In genomic region chr20:38447931-38448675, GRCh38 we compare ENCODE assay signal across 10 cellular contexts. TPM values are rescaled to one million over a fixed set of nuclear protein-coding genes. Genes with fewer than 3 reads are reported as not detected.
DNase-seq lines count a peak whose midpoint lies in the region; ATAC-seq, FAIRE-seq and TF ChIP-seq lines count a peak whose summit lies in the region.
"Had no signal": no experiment of that assay in that cellular context is flagged by ENCODE, and none has a peak within 500 bp of the region (broad histone marks: within the 10 kb centered on the region; RNA-seq: fewer than 3 reads in every experiment).

No MANE protein-coding gene starts in this region.

- H3K9me3 ChIP-seq in IMR-90 (ENCODE audit: control insufficient read depth, insufficient read depth, low read length), result no peaks in the 10 kb centered on the region
- H3K9me3 ChIP-seq: uterus had no signal

- peaks cover 8 to 49% of the 10 kb centered on the region in 2 experiments; a peak in 3 of 4 replicates for H3K79me1 ChIP-seq in IMR-90 (ENCODE audit: low read depth in 1 of 2, low read length in 2 of 2)

- H4K8ac ChIP-seq in IMR-90 (ENCODE audit: low read depth in 2 of 2, low read length in 2 of 2), result no peak overlapping the region

- H3K27me3 ChIP-seq in IMR-90 (ENCODE audit: control insufficient read depth, insufficient read depth, low read length), result no peaks in the 10 kb centered on the region
- H3K27me3 ChIP-seq: uterus had no signal

- H2AK5ac ChIP-seq in IMR-90 (ENCODE audit: low read depth, low read length), result 0 out of 2 replicates have a peak overlapping the region, but pooled peaks have one; percentile 13

- H2AFZ ChIP-seq in IMR-90 (replicated peaks; ENCODE audit: low read length, poor library complexity), result no peak overlapping the region

- H3K4me3 ChIP-seq in IMR-90 (ENCODE audit: insufficient read depth, low read depth, low read length), result no peak overlapping the region

- ATAC-seq in IMR-90 (ENCODE audit: low read depth), result no peak

- no peak overlapping the region for H3K18ac ChIP-seq in IMR-90 (ENCODE audit: low read depth, low read length)

- TF ChIP-seq RAD21 in IMR-90 (IDR thresholded peaks at IDR 0.05; ENCODE audit: low read length), result no peak

- peaks cover 27% of the 10 kb centered on the region for H3K36me3 ChIP-seq in IMR-90 (ENCODE audit: control insufficient read depth, insufficient read depth, low read length)
- H3K36me3 ChIP-seq: uterus had no signal

- no peak overlapping the region for H3K9ac ChIP-seq in IMR-90 (ENCODE audit: low read depth, low read length)

- H3K9me1 ChIP-seq in IMR-90 (ENCODE audit: insufficient read depth, low read length), result peaks cover 22% of the 10 kb centered on the region

- dilution Hi-C loops in IMR-90 (cut with HindIII; ENCODE audit: low sequenced_read_pairs, unreplicated experiment), result no loop called here

- no peak overlapping the region for H2BK20ac ChIP-seq in IMR-90 (ENCODE audit: low read depth, low read length)

- WGBS in IMR-90 (ENCODE audit: extremely low coverage in 2 of 2, insufficient read length in 1 of 2), 2 experiments, result no CpG with 5 or more reads among the region's 10 CpGs

- no peak overlapping the region for H2BK120ac ChIP-seq in IMR-90 (ENCODE audit: low read depth, low read length)

- no peak overlapping the region for H3K27ac ChIP-seq in IMR-90 (ENCODE audit: insufficient read depth, low read length)

- H3K14ac ChIP-seq in IMR-90 (replicated peaks; ENCODE audit: low read depth, low read length), result no peak overlapping the region

- peaks cover 41% of the 10 kb centered on the region for H3K4me1 Mint-ChIP-seq in activated T-helper 2 cell treated with anti-CD3 and anti-CD28 coated beads, Interferon-gamma antibody, Interleukin-2, Interleukin-4, amounts not matched to agents 10 μg/mL and 5 μg/mL and 100 μg/mL, durations not matched to agents 14 hours and 24 hours and 36 hours (ENCODE audit: low read depth)
- H3K4me1 Mint-ChIP-seq in nephron, result peaks cover 17% of the 10 kb centered on the region

- no peaks in the 10 kb centered on the region for H4K20me1 ChIP-seq in IMR-90 (ENCODE audit: insufficient read depth, low read length)

- no peak overlapping the region for H2BK15ac ChIP-seq in IMR-90 (ENCODE audit: low read depth, low read length)

- in situ Hi-C loops in IMR-90 (cut with MboI; ENCODE audit: low sequenced_read_pairs), result no loop called here

- no peak overlapping the region; the same call in 1 of the 2 replicates for H3K4me2 ChIP-seq in IMR-90 (ENCODE audit: low read depth, low read length)

- H3K4me1 ChIP-seq in IMR-90 (ENCODE audit: control insufficient read depth, insufficient read depth, low read length), result peaks cover 8% of the 10 kb centered on the region
- H3K4me1 ChIP-seq: uterus had no signal

- CTCF ChIA-PET in IMR-90 (lab: Yijun Ruan, JAX), result interaction anchor here (0.6 kb wide), 1 partner anchor 579 kb away, joined by 4 read pairs; no protein-coding TSS in a partner anchor

- H3K56ac ChIP-seq in IMR-90 (ENCODE audit: extremely low read depth, insufficient read depth, low read length), result no peak overlapping the region

- no TSS peak for BruUV-seq in IMR-90 (replicated peaks; lab: Mats Ljungman, UMichigan)

- H2BK5ac ChIP-seq in IMR-90 (ENCODE audit: low read depth, low read length, poor library complexity, severe bottlenecking), result no peak overlapping the region

- no peak overlapping the region for H3K4ac ChIP-seq in IMR-90 (ENCODE audit: low read depth, low read length)

- peak overlapping the region; percentile 74 for H3K4me3 Mint-ChIP-seq in activated T-helper 2 cell treated with anti-CD3 and anti-CD28 coated beads, Interferon-gamma antibody, Interleukin-2, Interleukin-4, amounts not matched to agents 10 μg/mL and 5 μg/mL and 100 μg/mL, durations not matched to agents 14 hours and 24 hours and 36 hours (ENCODE audit: low read depth)
- peak overlapping the region; percentile 89 to 92 (median 90) for H3K4me3 Mint-ChIP-seq in nephron

- no peak for FAIRE-seq in GM19239 (lab: Jason Lieb, UNC)

- H3K36me3 Mint-ChIP-seq in activated T-helper 2 cell treated with anti-CD3 and anti-CD28 coated beads, Interferon-gamma antibody, Interleukin-2, Interleukin-4, amounts not matched to agents 10 μg/mL and 5 μg/mL and 100 μg/mL, durations not matched to agents 14 hours and 24 hours and 36 hours (ENCODE audit: low read depth), result peaks cover 33% of the 10 kb centered on the region
- peaks cover 28% of the 10 kb centered on the region for H3K36me3 Mint-ChIP-seq in nephron (ENCODE audit: low read depth)

- TF ChIP-seq CTCF in GM12872 (IDR thresholded peaks at IDR 0.05; ENCODE audit: insufficient read depth, low read depth, low read length), result 0 out of 3 replicates have a peak, but pooled peaks have one; percentile 4
- TF ChIP-seq CTCF in IMR-90 (conservative IDR thresholded peaks at IDR 0.05; ENCODE audit: low read depth, low read length), result no peak
- no peak for TF ChIP-seq CTCF in nephron (IDR thresholded peaks at IDR 0.05; ENCODE audit: unreplicated experiment in 3 of 3)

- intact Hi-C loops in IMR-90 (cut with micrococcal nuclease), result no loop called here
- intact Hi-C loops in activated T-helper 2 cell treated with anti-CD3 and anti-CD28 coated beads, Interferon-gamma antibody, Interleukin-2, Interleukin-4, amounts not matched to agents 10 μg/mL and 5 μg/mL and 100 μg/mL, durations not matched to agents 14 hours and 24 hours and 36 hours (cut with micrococcal nuclease), result no loop called here

- H2AK9ac ChIP-seq in IMR-90 (replicated peaks; ENCODE audit: low read depth, low read length, poor library complexity), result peak overlapping the region; percentile 44

- peak overlapping the region; percentile 10; the same call in 1 of the 2 replicates for H3K23ac ChIP-seq in IMR-90 (ENCODE audit: low read depth, low read length)

- DNase-seq in IMR-90 (no peak), GM19239 (ENCODE audit: insufficient read length, low spot score) (no peak), NCI-H2029 (lab: John Stamatoyannopoulos, UW) (no peak), NCI-H2107 (lab: John Stamatoyannopoulos, UW) (no peak)
- no peak for DNase-seq in activated T-helper 2 cell treated with anti-CD3 and anti-CD28 coated beads, Interferon-gamma antibody, Interleukin-2, Interleukin-4, amounts not matched to agents 10 μg/mL and 5 μg/mL and 100 μg/mL, durations not matched to agents 14 hours and 24 hours and 36 hours (ENCODE audit: low spot score)
- DNase-seq: activated gamma-delta T cell, NCI-H187, uterus had no signal

- no peaks in the 10 kb centered on the region for H3K9me3 Mint-ChIP-seq in activated T-helper 2 cell treated with anti-CD3 and anti-CD28 coated beads, Interferon-gamma antibody, Interleukin-2, Interleukin-4, amounts not matched to agents 10 μg/mL and 5 μg/mL and 100 μg/mL, durations not matched to agents 14 hours and 24 hours and 36 hours
- no peaks in the 10 kb centered on the region for H3K9me3 Mint-ChIP-seq in nephron

- no peak overlapping the region for H4K91ac ChIP-seq in IMR-90 (ENCODE audit: insufficient read depth, low read depth, low read length)

- POLR2A ChIA-PET in IMR-90 (lab: Charles Lee; ENCODE audit: unreplicated experiment), result interaction anchor here (2.2 kb wide), 1 partner anchor 13 kb away, joined by 10 read pairs; the partner anchor contains the start of gene SNHG17

- H4K5ac ChIP-seq in IMR-90 (ENCODE audit: low read depth, low read length), result no peak overlapping the region

- peak overlapping the region; percentile 29 for H3K27ac Mint-ChIP-seq in activated T-helper 2 cell treated with anti-CD3 and anti-CD28 coated beads, Interferon-gamma antibody, Interleukin-2, Interleukin-4, amounts not matched to agents 10 μg/mL and 5 μg/mL and 100 μg/mL, durations not matched to agents 14 hours and 24 hours and 36 hours
- peak overlapping the region; percentile 7 to 82 (median 79) for H3K27ac Mint-ChIP-seq in nephron

- H3K27me3 Mint-ChIP-seq in activated T-helper 2 cell treated with anti-CD3 and anti-CD28 coated beads, Interferon-gamma antibody, Interleukin-2, Interleukin-4, amounts not matched to agents 10 μg/mL and 5 μg/mL and 100 μg/mL, durations not matched to agents 14 hours and 24 hours and 36 hours (ENCODE audit: low read depth), result no peaks in the 10 kb centered on the region
- no peaks in the 10 kb centered on the region for H3K27me3 Mint-ChIP-seq in nephron (ENCODE audit: low read depth)

- no peak for TF ChIP-seq POLR2A in IMR-90 (IDR thresholded peaks at IDR 0.05; ENCODE audit: low read depth, low read length)

TF ChIP-seq in IMR-90, 13 proteins besides CTCF, POLR2A, EP300 and RAD21 (continues in another document):
- no peak for TF ChIP-seq SMC3 (IDR thresholded peaks at IDR 0.05; ENCODE audit: low read depth, low read length)
- no peak for TF ChIP-seq FOS (IDR thresholded peaks at IDR 0.05; ENCODE audit: low read depth, low read length)
- TF ChIP-seq MXI1 (IDR thresholded peaks at IDR 0.05; ENCODE audit: borderline replicate concordance, low read depth, low read length), result no peak
- no peak for TF ChIP-seq RCOR1 (IDR thresholded peaks at IDR 0.05; ENCODE audit: insufficient replicate concordance, low read length)
- no peak for TF ChIP-seq RFX5 (IDR thresholded peaks at IDR 0.05; ENCODE audit: low read depth, low read length)
- no peak for TF ChIP-seq CEBPB (IDR thresholded peaks at IDR 0.05; ENCODE audit: low read depth, low read length)
- no peak for TF ChIP-seq NFE2L2 (IDR thresholded peaks at IDR 0.05; ENCODE audit: low read depth, low read length)
- no peak for TF ChIP-seq BHLHE40 (IDR thresholded peaks at IDR 0.05; ENCODE audit: low read depth, low read length)
- no peak for TF ChIP-seq MAFK (IDR thresholded peaks at IDR 0.05; ENCODE audit: low read depth, low read length)
- no peak for TF ChIP-seq CHD1 (IDR thresholded peaks at IDR 0.05; ENCODE audit: low read depth, low read length)

RNA-seq across cellular contexts. Expression of gene SNHG17, which starts 13.0 kb away (rescaled TPM):
- total RNA-seq in IMR-90 (2012; rRNA removed), result 5.4 and 6.4 TPM in 2 replicates
- polyA plus RNA-seq in IMR-90 (2012; rRNA removed), result 38.2 and 40.4 TPM in 2 replicates
- 31.4 and 67.9 TPM in 2 replicates for polyA plus RNA-seq in IMR-90 (2012; cell fraction: cytosol; rRNA removed)
- polyA plus RNA-seq in IMR-90 (2012; cell fraction: nucleus; rRNA removed; ENCODE audit: low replicate concordance), result 82.9 and 92.3 TPM in 2 replicates
- 78.7 and 83.7 TPM in 2 replicates for total RNA-seq in activated T-helper 2 cell treated with anti-CD3 and anti-CD28 coated beads, Interferon-gamma antibody, Interleukin-2, Interleukin-4, amounts not matched to agents 10 μg/mL and 5 μg/mL and 100 μg/mL, durations not matched to agents 14 hours and 24 hours and 36 hours

RNA-seq across cellular contexts. Expression of gene RALGAPB, which starts 24.5 kb away (rescaled TPM):
- total RNA-seq in IMR-90 (2012; rRNA removed), result 30.3 and 32.8 TPM in 2 replicates
- polyA plus RNA-seq in IMR-90 (2012; rRNA removed), result 11.2 and 12.7 TPM in 2 replicates
- 2.4 and 3.1 TPM in 2 replicates for polyA plus RNA-seq in IMR-90 (2012; cell fraction: cytosol; rRNA removed)
- 6.1 and 45.2 TPM in 2 replicates for polyA plus RNA-seq in IMR-90 (2012; cell fraction: nucleus; rRNA removed; ENCODE audit: low replicate concordance)
- total RNA-seq in activated T-helper 2 cell treated with anti-CD3 and anti-CD28 coated beads, Interferon-gamma antibody, Interleukin-2, Interleukin-4, amounts not matched to agents 10 μg/mL and 5 μg/mL and 100 μg/mL, durations not matched to agents 14 hours and 24 hours and 36 hours, result 30.0 and 33.1 TPM in 2 replicates

Comparison
In these comparisons a context has a peak if more than half of its experiments do, and no peak if none do; other contexts are left out.
1. RNA of gene SNHG17, which starts 13.0 kb away (total RNA-seq): 78.7 to 83.7 TPM in activated T-helper 2 cell treated with anti-CD3 and anti-CD28 coated beads, Interferon-gamma antibody, Interleukin-2, Interleukin-4, amounts not matched to agents 10 μg/mL and 5 μg/mL and 100 μg/mL, durations not matched to agents 14 hours and 24 hours and 36 hours; 5.4 to 6.4 TPM in IMR-90; every median in the first group is over 10 times any median in the second.